In the genomic region with DNA sequence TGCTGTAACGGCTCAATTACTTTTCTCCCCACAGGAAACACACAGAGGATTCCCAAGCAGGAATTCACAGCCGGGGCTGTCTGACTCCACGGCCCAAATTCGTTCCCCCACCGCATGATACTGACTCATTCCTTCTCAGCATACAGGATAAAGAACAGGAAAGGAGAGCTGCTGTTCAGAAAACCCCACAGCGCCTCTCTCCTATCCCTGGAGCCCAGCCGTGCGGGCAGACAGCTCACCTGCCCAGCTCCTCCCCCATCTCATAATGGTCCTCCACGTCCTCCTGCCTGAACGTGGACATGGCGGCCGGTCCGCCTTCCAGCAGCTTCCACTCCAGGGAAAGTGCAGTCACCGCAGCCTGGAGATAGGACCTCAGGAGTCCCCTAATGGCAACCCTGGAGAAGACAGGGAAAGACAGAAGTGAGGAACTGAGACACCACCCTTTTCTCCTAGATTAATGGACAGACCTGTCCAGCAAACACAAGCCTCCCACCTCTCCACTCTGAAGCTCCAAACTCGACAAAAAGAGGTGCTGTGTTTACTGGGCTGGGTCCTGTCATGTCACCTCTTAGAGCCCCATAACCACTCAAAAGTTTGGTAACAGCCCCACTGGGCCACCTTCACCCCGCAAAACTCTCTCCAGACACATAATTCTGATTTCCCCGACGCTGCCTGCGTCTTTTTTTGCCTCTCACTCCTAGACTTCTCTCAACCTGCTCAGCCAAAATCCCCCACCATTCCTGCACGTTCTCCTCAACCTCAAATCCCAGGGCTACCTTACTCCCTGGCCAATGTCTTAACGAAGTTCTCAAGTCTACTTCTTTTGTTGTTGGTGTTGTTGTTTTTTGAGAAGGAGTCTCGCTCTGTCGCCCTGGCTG, we compare ENCODE assay signal across 8 cellular contexts.
DNase-seq lines count a peak whose midpoint lies in the region; ATAC-seq lines count a peak whose summit lies in the region.

No MANE protein-coding gene starts in this region.

- H3K9ac ChIP-seq in NT2/D1 (ENCODE audit: insufficient read length, low read depth) (peak overlapping the region; percentile 94), duodenal mucosa (ENCODE audit: low read depth in 1 of 2, low read length in 2 of 2) (peak overlapping the region; percentile 87 to 93), mucosa of stomach (ENCODE audit: low read length) (peak overlapping the region; percentile 98)

- ATAC-seq in HG03159 (IDR thresholded peaks at IDR 0.05; ENCODE audit: unreplicated experiment) (no peak), GM21717 (IDR thresholded peaks at IDR 0.05; ENCODE audit: unreplicated experiment) (no peak)

- DNase-seq in GM04504 (ENCODE audit: low read depth) (peak; percentile 84), NT2/D1 (ENCODE audit: low read depth, low spot score) (peak; percentile 39), NCI-H1092 treated with DMSO at 0.1 percent for 48 hours (lab: John Stamatoyannopoulos, UW) (no peak), cortex of kidney (lab: John Stamatoyannopoulos, UW) (no peak)

- H3K27me3 ChIP-seq in NT2/D1 (ENCODE audit: insufficient read depth, insufficient read length) (no peaks in the 10 kb centered on the region), duodenal mucosa (ENCODE audit: control insufficient read depth in 1 of 2, insufficient read depth in 2 of 2, low read length in 2 of 2) (no peaks in the 10 kb centered on the region), mucosa of stomach (ENCODE audit: control insufficient read depth, insufficient read depth, low read length) (no peaks in the 10 kb centered on the region)

- no peaks in the 10 kb centered on the region for H3K9me3 ChIP-seq in NT2/D1 (ENCODE audit: insufficient read depth, low read length)
- H3K9me3 ChIP-seq in duodenal mucosa (ENCODE audit: control insufficient read depth in 1 of 2, low read length in 2 of 2): no peaks in the 10 kb centered on the region
- H3K9me3 ChIP-seq in mucosa of stomach (ENCODE audit: control insufficient read depth, low read length): no peaks in the 10 kb centered on the region

- H3K4me3 ChIP-seq in NT2/D1 (ENCODE audit: insufficient read length, low read depth): peak overlapping the region; percentile 91
- H3K4me3 ChIP-seq in duodenal mucosa (ENCODE audit: low read depth in 1 of 2, low read length in 2 of 2): peak overlapping the region; percentile 75 to 80
- H3K4me3 ChIP-seq in mucosa of stomach (ENCODE audit: low read length): peak overlapping the region; percentile 71

- H3K27ac ChIP-seq in duodenal mucosa (ENCODE audit: low read depth, low read length): peak overlapping the region; percentile 49

- H3K36me3 ChIP-seq in NT2/D1 (ENCODE audit: insufficient read depth, insufficient read length, low read length) (peaks cover 46% of the 10 kb centered on the region), duodenal mucosa (ENCODE audit: control insufficient read depth in 1 of 2, insufficient read depth in 2 of 2, low read length in 2 of 2) (peaks cover 7 to 9% of the 10 kb centered on the region in 2 donors), mucosa of stomach (ENCODE audit: control insufficient read depth, insufficient read depth, low read length) (no peaks in the 10 kb centered on the region)

- H3K4me1 ChIP-seq in NT2/D1 (ENCODE audit: insufficient read depth, insufficient read length) (peaks cover 20% of the 10 kb centered on the region), duodenal mucosa (ENCODE audit: control insufficient read depth in 1 of 2, insufficient read depth in 2 of 2, low read length in 2 of 2) (peaks cover 38 to 48% of the 10 kb centered on the region in 2 donors), mucosa of stomach (ENCODE audit: control insufficient read depth, insufficient read depth, low read length) (peaks cover 43% of the 10 kb centered on the region)

Comparison
In these comparisons a context has a peak if more than half of its experiments do, and no peak if none do; other contexts are left out.
1. DNase-seq: peak in GM04504 (single experiment) and NT2/D1 (single experiment); none in NCI-H1092 treated with DMSO at 0.1 percent for 48 hours (single experiment) and cortex of kidney (single experiment).
2. Peak in every context shown above with its lines, with median percentiles within 50 percentile points of each other: H3K4me3 ChIP-seq and H3K9ac ChIP-seq.